8 cellular contexts compared by ENCODE assay signal in genomic region chr1:206686486-206687249, GRCh38. TPM values are rescaled to one million over a fixed set of nuclear protein-coding genes. Genes with fewer than 3 reads are reported as not detected.
DNase-seq lines count a peak whose midpoint lies in the region; ATAC-seq, FAIRE-seq and TF ChIP-seq lines count a peak whose summit lies in the region.

No MANE protein-coding gene starts in this region.

- peaks cover 72% of the 10 kb centered on the region for H3K4me1 Mint-ChIP-seq in activated naive CD8-positive, alpha-beta T cell treated with anti-CD3 and anti-CD28 coated beads, Interleukin-2, amount 50 U/mL, for 24 hours

- peak overlapping the region; percentile 96 for H3K27ac Mint-ChIP-seq in activated naive CD8-positive, alpha-beta T cell treated with anti-CD3 and anti-CD28 coated beads, Interleukin-2, amount 50 U/mL, for 24 hours

- peaks cover 52% of the 10 kb centered on the region for H3K79me2 ChIP-seq in HepG2 (ENCODE audit: insufficient read depth, low read length)

- no peak for TF ChIP-seq CTCF in GM13976 (IDR thresholded peaks at IDR 0.05; ENCODE audit: borderline replicate concordance, control extremely low read depth, extremely low read depth, insufficient read depth, missing control alignments)
- no peak for TF ChIP-seq CTCF in HL-60 (IDR thresholded peaks at IDR 0.05; ENCODE audit: insufficient read depth, low read length)
- TF ChIP-seq CTCF in HepG2 (CRISPR knock-in tag; IDR thresholded peaks at IDR 0.05) = no peak
- no peak for TF ChIP-seq CTCF in tibial nerve (IDR thresholded peaks at IDR 0.05)

- H3K27me3 ChIP-seq in HL-60 (ENCODE audit: insufficient read depth, poor library complexity, severe bottlenecking) (no peaks in the 10 kb centered on the region), HepG2 (ENCODE audit: control insufficient read depth in 1 of 2, insufficient read depth in 2 of 2, low read length in 2 of 2) (peaks cover 2 to 10% of the 10 kb centered on the region in 2 experiments; a peak in 3 of 5 replicates), tibial nerve (peaks cover 0 to 11% of the 10 kb centered on the region in 2 donors)

- peak overlapping the region; percentile 99 for H3K4me3 Mint-ChIP-seq in activated naive CD8-positive, alpha-beta T cell treated with anti-CD3 and anti-CD28 coated beads, Interleukin-2, amount 50 U/mL, for 24 hours

- TF ChIP-seq RAD21 in HepG2 (CRISPR knock-in tag; IDR thresholded peaks at IDR 0.05) = no peak

- H3K36me3 Mint-ChIP-seq in activated naive CD8-positive, alpha-beta T cell treated with anti-CD3 and anti-CD28 coated beads, Interleukin-2, amount 50 U/mL, for 24 hours (ENCODE audit: low read depth) = peaks cover 8% of the 10 kb centered on the region

- H3K9me3 Mint-ChIP-seq in activated naive CD8-positive, alpha-beta T cell treated with anti-CD3 and anti-CD28 coated beads, Interleukin-2, amount 50 U/mL, for 24 hours = no peaks in the 10 kb centered on the region

- H3K4me3 ChIP-seq in HL-60 (replicated peaks; ENCODE audit: insufficient read depth, low read length) (peak overlapping the region; percentile 78), HepG2 (replicated peaks in 1 of 3; ENCODE audit: insufficient read depth in 1 of 3, low read depth in 2 of 3, low read length in 3 of 3) (peak overlapping the region; percentile 66 to 91 (median 88)), tibial nerve (peak overlapping the region; percentile 76 to 88 (median 82))

- H3K27ac ChIP-seq in HL-60 (replicated peaks) = peak overlapping the region; percentile 73
- peak overlapping the region; percentile 84 for H3K27ac ChIP-seq in HepG2 (ENCODE audit: extremely low read length, insufficient read depth, low read length)
- H3K27ac ChIP-seq in tibial nerve = peak overlapping the region; percentile 89 to 99 (median 96)

- ATAC-seq in activated naive CD8-positive, alpha-beta T cell treated with anti-CD3 and anti-CD28 coated beads, Interleukin-2, amount 50 U/mL, for 24 hours = peak; percentile 21
- ATAC-seq in HepG2 = no peak
- no peak for ATAC-seq in HG03159 (IDR thresholded peaks at IDR 0.05; ENCODE audit: unreplicated experiment)

- TF ChIP-seq POLR2A in HepG2 (IDR thresholded peaks at IDR 0.05; ENCODE audit: insufficient read depth in 1 of 2, low read depth in 2 of 2, low read length in 2 of 2) (no peak), tibial nerve (IDR thresholded peaks at IDR 0.05) (no peak)

- H2AFZ ChIP-seq in HepG2 (ENCODE audit: low read length) = no peak overlapping the region

- FAIRE-seq in HepG2 (lab: Jason Lieb, UNC) = peak; percentile 79

- peak overlapping the region; percentile 95 for H3K4me2 ChIP-seq in HepG2 (ENCODE audit: low read depth, low read length)

- BruUV-seq in HepG2 (replicated peaks; lab: Mats Ljungman, UMichigan) = no TSS peak

- H3K4me1 ChIP-seq in HepG2 (ENCODE audit: insufficient read depth, low read length) (peaks cover 80% of the 10 kb centered on the region), tibial nerve (peaks cover 0 to 65% (median 42%) of the 10 kb centered on the region in 4 donors)

- H3K27me3 Mint-ChIP-seq in activated naive CD8-positive, alpha-beta T cell treated with anti-CD3 and anti-CD28 coated beads, Interleukin-2, amount 50 U/mL, for 24 hours = no peaks in the 10 kb centered on the region

- intact Hi-C loops in HepG2 (cut with micrococcal nuclease; ENCODE audit: unreplicated experiment) = no loop called here

- TF ChIP-seq EP300 in HepG2 (IDR thresholded peaks at IDR 0.05; ENCODE audit: low read depth in 2 of 2, low read length in 2 of 2) (no peak), HepG2 (CRISPR knock-in tag; IDR thresholded peaks at IDR 0.05; ENCODE audit: borderline replicate concordance) (no peak), tibial nerve (IDR thresholded peaks at IDR 0.05) (no peak)

- H3K9me3 ChIP-seq in HepG2 (ENCODE audit: low read length) = no peaks in the 10 kb centered on the region
- H3K9me3 ChIP-seq in tibial nerve = no peaks in the 10 kb centered on the region

- POLR2A ChIA-PET in HepG2 (lab: Yijun Ruan, JAX) = interaction anchor here (1.0 kb wide), 1 partner anchor 74 kb away, joined by 3 read pairs; no protein-coding TSS in a partner anchor

- H4K20me1 ChIP-seq in HepG2 (ENCODE audit: insufficient read depth, low read length) = peaks cover 45% of the 10 kb centered on the region

- H3K9ac ChIP-seq in HepG2 (ENCODE audit: insufficient read depth, low read depth, low read length) = peak overlapping the region; percentile 84

- CTCF ChIA-PET in HepG2 (lab: Yijun Ruan, JAX; ENCODE audit: low intra/inter-chr PET ratio, low total read pairs) = no interaction called here

- DNase-seq in GM13976 (ENCODE audit: low spot score) (peak; percentile 71), HL-60 (ENCODE audit: low read depth in 1 of 2, low spot score in 1 of 2) (peak in 1 of 2 experiments; percentile 32), HepG2 (ENCODE audit: low spot score) (no peak), tibial nerve (ENCODE audit: low spot score in 2 of 2) (no peak), NCI-H2029 treated with DMSO at 0.1 percent for 48 hours (lab: John Stamatoyannopoulos, UW) (no peak), NCI-H526 treated with DMSO at 0.1 percent for 48 hours (lab: John Stamatoyannopoulos, UW) (no peak)
- DNase-seq in activated naive CD8-positive, alpha-beta T cell treated with anti-CD3 and anti-CD28 coated beads, Interleukin-2, amount 50 U/mL, for 24 hours = peak; percentile 30

- peaks cover 0 to 1% of the 10 kb centered on the region in 2 experiments; a peak in 1 of 5 replicates for H3K36me3 ChIP-seq in HepG2 (replicated peaks in 1 of 2; ENCODE audit: control insufficient read depth in 1 of 2, insufficient read depth in 2 of 2, low read length in 2 of 2)
- H3K36me3 ChIP-seq in tibial nerve = no peaks in the 10 kb centered on the region

- 1% methylated on average over 6 of the region's 7 CpGs for WGBS in HepG2 (ENCODE audit: low lambda C conversion rate)
- WGBS in tibial nerve, 2 donors = 7 to 14% methylated on average over 7 of the region's 7 CpGs

- in situ Hi-C loops in GM13976 (cut with MboI; ENCODE audit: low sequenced_read_pairs, unreplicated experiment) = no loop called here
- in situ Hi-C loops in HepG2 (cut with HindIII; ENCODE audit: extremely low pct_ligation_motif_present, low pct_unique_long_range_greater_than_20kb) = no loop called here

TF ChIP-seq in HepG2, 621 proteins besides CTCF, POLR2A, EP300 and RAD21 (continues in another document):
- no peak for TF ChIP-seq MTA1 (CRISPR knock-in tag; IDR thresholded peaks at IDR 0.05; ENCODE audit: borderline replicate concordance)
- TF ChIP-seq ZMYM3 (CRISPR knock-in tag; IDR thresholded peaks at IDR 0.05) = no peak
- no peak for TF ChIP-seq ZNF33A (CRISPR knock-in tag; IDR thresholded peaks at IDR 0.05; ENCODE audit: borderline replicate concordance)

RNA-seq across cellular contexts. Expression of gene MAPKAPK2, which starts 2.0 kb away (rescaled TPM):
- total RNA-seq in HepG2 (2016; rRNA removed; fragmentation: Illumina TruSeq; extraction: Trizol) (14.5 and 16.6 TPM in 2 replicates), tibial nerve (10 to 100 TPM; 30.6 to 49.5 (median 38.2) TPM)
- total RNA-seq in HepG2 (2016; cell fraction: cytosol; rRNA removed; fragmentation: Illumina TruSeq; extraction: Trizol; ENCODE audit: low read depth) = 11.7 and 13.0 TPM in 2 replicates
- 11.8 and 16.6 TPM in 2 replicates for total RNA-seq in HepG2 (2016; cell fraction: insoluble cytoplasmic fraction; rRNA removed; fragmentation: Illumina TruSeq; extraction: Trizol)
- total RNA-seq in HepG2 (2016; cell fraction: membrane; rRNA removed; fragmentation: Illumina TruSeq; extraction: Trizol) = 26.9 and 28.5 TPM in 2 replicates
- 15.3 TPM in 2 replicates for total RNA-seq in HepG2 (2016; cell fraction: nucleus; rRNA removed; fragmentation: Illumina TruSeq; extraction: Trizol)
- 34.0 and 40.1 TPM in 2 replicates for polyA plus RNA-seq in HepG2 (2011; rRNA removed)
- polyA plus RNA-seq in HepG2 (2011; cell fraction: cytosol; rRNA removed) = 28.8 and 30.9 TPM in 2 replicates
- polyA plus RNA-seq in HepG2 (2011; cell fraction: nucleus; rRNA removed) = 60.6 and 63.0 TPM in 2 replicates
- polyA plus RNA-seq in HepG2 (2012) = 17.3 and 31.0 TPM in 2 replicates
- polyA plus RNA-seq in HepG2 (2016; cell fraction: cytosol; fragmentation: Illumina TruSeq; extraction: Trizol; ENCODE audit: low read depth) = 13.8 and 14.2 TPM in 2 replicates
- 17.8 and 22.4 TPM in 2 replicates for polyA plus RNA-seq in HepG2 (2016; cell fraction: insoluble cytoplasmic fraction; fragmentation: Illumina TruSeq; extraction: Trizol; ENCODE audit: low read depth)
- polyA plus RNA-seq in HepG2 (2016; cell fraction: membrane; fragmentation: Illumina TruSeq; extraction: Trizol; ENCODE audit: low read depth) = 32.7 and 35.8 TPM in 2 replicates
- polyA plus RNA-seq in HepG2 (2016; cell fraction: nucleus; fragmentation: Illumina TruSeq; extraction: Trizol; ENCODE audit: insufficient read depth, low read depth) = 41.1 and 43.4 TPM in 2 replicates
- 50.0 and 68.4 TPM in 2 replicates for polyA minus RNA-seq in HepG2 (2011; rRNA and poly(A)+ RNA removed; ENCODE audit: low replicate concordance)
- 15.6 and 16.3 TPM in 2 replicates for polyA minus RNA-seq in HepG2 (2011; cell fraction: cytosol; rRNA and poly(A)+ RNA removed)
- polyA minus RNA-seq in HepG2 (2011; cell fraction: nucleus; rRNA and poly(A)+ RNA removed) = 24.2 and 25.9 TPM in 2 replicates

RNA-seq across cellular contexts. Expression of gene DYRK3, which starts 51.3 kb away (rescaled TPM):
- total RNA-seq in HepG2 (2016; rRNA removed; fragmentation: Illumina TruSeq; extraction: Trizol) (2.8 and 4.1 TPM in 2 replicates), tibial nerve (10 to 100 TPM in 1 of 4 donors, 1 to 10 TPM in 3; 5.4 to 12.7 (median 5.7) TPM)
- total RNA-seq in HepG2 (2016; cell fraction: cytosol; rRNA removed; fragmentation: Illumina TruSeq; extraction: Trizol; ENCODE audit: low read depth) = 0.44 and 0.81 TPM in 2 replicates
- total RNA-seq in HepG2 (2016; cell fraction: insoluble cytoplasmic fraction; rRNA removed; fragmentation: Illumina TruSeq; extraction: Trizol) = 3.1 and 4.0 TPM in 2 replicates
- total RNA-seq in HepG2 (2016; cell fraction: membrane; rRNA removed; fragmentation: Illumina TruSeq; extraction: Trizol) = 1.4 and 1.5 TPM in 2 replicates
- 1.7 and 2.7 TPM in 2 replicates for total RNA-seq in HepG2 (2016; cell fraction: nucleus; rRNA removed; fragmentation: Illumina TruSeq; extraction: Trizol)
- polyA plus RNA-seq in HepG2 (2011; rRNA removed) = 0.48 and 0.50 TPM in 2 replicates
- 0.31 and 0.43 TPM in 2 replicates for polyA plus RNA-seq in HepG2 (2011; cell fraction: cytosol; rRNA removed)
- polyA plus RNA-seq in HepG2 (2011; cell fraction: nucleus; rRNA removed) = 0.29 and 0.58 TPM in 2 replicates
- polyA plus RNA-seq in HepG2 (2012) = 0.40 and 0.43 TPM in 2 replicates
- 0.10 and 0.25 TPM in 2 replicates for polyA plus RNA-seq in HepG2 (2016; cell fraction: cytosol; fragmentation: Illumina TruSeq; extraction: Trizol; ENCODE audit: low read depth)
- 1.7 and 2.1 TPM in 2 replicates for polyA plus RNA-seq in HepG2 (2016; cell fraction: insoluble cytoplasmic fraction; fragmentation: Illumina TruSeq; extraction: Trizol; ENCODE audit: low read depth)
- 0.34 and 0.35 TPM in 2 replicates for polyA plus RNA-seq in HepG2 (2016; cell fraction: membrane; fragmentation: Illumina TruSeq; extraction: Trizol; ENCODE audit: low read depth)
- polyA plus RNA-seq in HepG2 (2016; cell fraction: nucleus; fragmentation: Illumina TruSeq; extraction: Trizol; ENCODE audit: insufficient read depth, low read depth) = 1.0 and 1.5 TPM in 2 replicates
- 0.80 and 17.9 TPM in 2 replicates for polyA minus RNA-seq in HepG2 (2011; rRNA and poly(A)+ RNA removed; ENCODE audit: low replicate concordance)
- 0.40 and 1.7 TPM in 2 replicates for polyA minus RNA-seq in HepG2 (2011; cell fraction: cytosol; rRNA and poly(A)+ RNA removed)
- polyA minus RNA-seq in HepG2 (2011; cell fraction: nucleus; rRNA and poly(A)+ RNA removed) = 1.2 and 2.0 TPM in 2 replicates

Comparison
In these comparisons a context has a peak if more than half of its experiments do, and no peak if none do; other contexts are left out.
1. DNase-seq: peak in GM13976 (single experiment) and activated naive CD8-positive, alpha-beta T cell treated with anti-CD3 and anti-CD28 coated beads, Interleukin-2, amount 50 U/mL, for 24 hours (single experiment); none in HepG2 (single experiment), tibial nerve (0 of 2), NCI-H2029 treated with DMSO at 0.1 percent for 48 hours (single experiment) and NCI-H526 treated with DMSO at 0.1 percent for 48 hours (single experiment).
2. Peak in every context shown above with its lines, with median percentiles within 50 percentile points of each other: H3K27ac ChIP-seq and H3K4me3 ChIP-seq.